ENCODE assay signal across 8 cellular contexts in the genomic region with DNA sequence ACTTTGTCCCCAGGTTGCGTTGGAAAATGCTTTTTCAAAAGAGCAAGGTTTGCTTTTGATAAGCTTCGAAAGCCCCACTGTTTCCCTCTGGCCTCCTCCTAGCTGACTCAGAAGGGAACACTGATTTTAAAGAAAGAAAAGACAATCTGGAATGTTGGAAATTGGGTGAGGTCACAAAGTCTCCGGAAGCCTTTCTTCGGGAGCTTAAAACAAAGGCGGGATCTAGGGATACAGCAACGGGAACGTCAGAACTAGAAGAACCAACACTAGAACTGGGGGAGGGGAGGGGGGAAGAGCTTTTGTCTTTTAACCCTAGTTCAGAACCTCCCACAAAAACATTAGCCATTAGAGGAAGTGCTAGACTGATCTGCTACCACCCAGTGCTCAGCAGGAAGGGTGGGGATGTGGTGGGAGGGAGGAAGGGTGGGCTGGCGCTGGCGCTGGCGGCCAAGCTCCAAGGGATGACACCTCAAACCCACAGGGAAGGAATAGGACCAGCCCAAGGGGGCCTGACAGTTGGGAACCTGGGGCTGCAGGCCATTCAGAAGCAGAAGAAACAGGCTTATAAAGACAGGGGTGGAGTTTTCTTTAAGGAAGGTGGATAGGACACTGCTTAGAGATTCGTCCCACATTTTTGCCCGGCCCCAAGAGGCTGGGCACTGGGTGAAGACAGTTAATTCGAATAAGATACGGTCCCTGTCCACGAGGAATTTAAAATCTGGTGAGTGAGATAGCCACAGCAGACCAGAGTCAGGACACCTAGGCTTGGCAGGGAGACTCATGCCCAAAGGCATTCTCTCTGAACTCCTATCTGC. TPM values are rescaled to one million over a fixed set of nuclear protein-coding genes. Genes with fewer than 3 reads are reported as not detected.
DNase-seq lines count a peak whose midpoint lies in the region; ATAC-seq, FAIRE-seq and TF ChIP-seq lines count a peak whose summit lies in the region.

No MANE protein-coding gene starts in this region.

- H3K4me1 ChIP-seq in NT2/D1 (ENCODE audit: insufficient read depth, insufficient read length) = no peaks in the 10 kb centered on the region

- ATAC-seq in HG02885 (IDR thresholded peaks at IDR 0.05; ENCODE audit: poor library complexity, unreplicated experiment) = peak; percentile 34
- ATAC-seq in GM18867 (IDR thresholded peaks at IDR 0.05; ENCODE audit: unreplicated experiment) = no peak

- H3K27me3 ChIP-seq in NT2/D1 (ENCODE audit: insufficient read depth, insufficient read length) = peaks cover 3% of the 10 kb centered on the region

- no peak for TF ChIP-seq CTCF in foreskin fibroblast (IDR thresholded peaks at IDR 0.05; ENCODE audit: low read depth, low read length)
- no peak for TF ChIP-seq CTCF in nephron (IDR thresholded peaks at IDR 0.05; ENCODE audit: unreplicated experiment in 3 of 3)

- H3K9me3 Mint-ChIP-seq in nephron = no peaks in the 10 kb centered on the region

- peak overlapping the region; percentile 91 for H3K9ac ChIP-seq in NT2/D1 (ENCODE audit: insufficient read length, low read depth)

- H3K4me3 Mint-ChIP-seq in nephron = peak overlapping the region; percentile 90 to 95 (median 93)

- peaks cover 25% of the 10 kb centered on the region for H3K36me3 ChIP-seq in NT2/D1 (ENCODE audit: insufficient read depth, insufficient read length, low read length)

- H3K27me3 Mint-ChIP-seq in nephron (ENCODE audit: low read depth) = peaks cover 10% of the 10 kb centered on the region

- peaks cover 18% of the 10 kb centered on the region for H3K4me1 Mint-ChIP-seq in nephron

- H3K36me3 Mint-ChIP-seq in nephron (ENCODE audit: low read depth) = peaks cover 38% of the 10 kb centered on the region

- H3K4me3 ChIP-seq in NT2/D1 (ENCODE audit: insufficient read length, low read depth) (peak overlapping the region; percentile 77), foreskin fibroblast (ENCODE audit: low read depth in 1 of 2, low read length in 2 of 2) (peak overlapping the region; percentile 82 to 99)

- FAIRE-seq in GM12891 (lab: Jason Lieb, UNC) = peak; percentile 74

- H3K27ac Mint-ChIP-seq in nephron = peak overlapping the region; percentile 86 to 96 (median 91)

- H3K9me3 ChIP-seq in NT2/D1 (ENCODE audit: insufficient read depth, low read length) = no peaks in the 10 kb centered on the region

- DNase-seq in A172 (ENCODE audit: low spot score) (peak; percentile 97), GM12891 (ENCODE audit: insufficient read length, low spot score) (no peak), NT2/D1 (ENCODE audit: low read depth, low spot score) (no peak), foreskin fibroblast (peak; percentile 86 to 94)
- DNase-seq in activated effector memory CD4-positive, alpha-beta T cell treated with Interleukin-2 at 50 U/mL for 16 hours = peak; percentile 52

- TF ChIP-seq POLR2A in GM12891 (IDR thresholded peaks at IDR 0.05; ENCODE audit: low read depth, low read length) = peak; percentile 34; the same call in 1 of the 2 replicates

TF ChIP-seq in GM12891, 5 proteins besides CTCF, POLR2A, EP300 and RAD21:
- peak; percentile 70 for TF ChIP-seq POLR2AphosphoS5 (IDR thresholded peaks at IDR 0.05; ENCODE audit: low read depth, low read length)
- no peak for TF ChIP-seq POU2F2 (IDR thresholded peaks at IDR 0.05; ENCODE audit: low read depth, low read length)
- no peak for TF ChIP-seq PAX5 (IDR thresholded peaks at IDR 0.05; ENCODE audit: insufficient read depth, low read length, severe bottlenecking)
- peak; percentile 89 for TF ChIP-seq SPI1 (IDR thresholded peaks at IDR 0.05; ENCODE audit: low read depth, low read length)
- TF ChIP-seq TAF1 (IDR thresholded peaks at IDR 0.05; ENCODE audit: low read depth, low read length) = 0 out of 2 replicates have a peak, but pooled peaks have one; percentile 26
TF ChIP-seq in GM12891: peak in this region for 3.

RNA-seq across cellular contexts. Expression of a gene that starts 1.7 kb away (rescaled TPM):
- 8,628 and 10,596 TPM in 2 replicates for total RNA-seq in A172 (2014; rRNA removed; shearing (Covaris generic))
- polyA plus RNA-seq in GM12891 (2012; ENCODE audit: low read depth, missing spikeins) = 2,002 TPM

RNA-seq across cellular contexts. Expression of a gene that starts 26.2 kb away (rescaled TPM):
- total RNA-seq in A172 (2014; rRNA removed; shearing (Covaris generic)) = 10.6 and 12.6 TPM in 2 replicates
- polyA plus RNA-seq in GM12891 (2012; ENCODE audit: low read depth, missing spikeins) = 0.09 TPM

Comparison
In these comparisons a context has a peak if more than half of its experiments do, and no peak if none do; other contexts are left out.
1. DNase-seq: peak in A172 (single experiment), activated effector memory CD4-positive, alpha-beta T cell treated with Interleukin-2 at 50 U/mL for 16 hours (single experiment) and foreskin fibroblast (2 of 2); none in GM12891 (single experiment) and NT2/D1 (single experiment).